In the genomic region with DNA sequence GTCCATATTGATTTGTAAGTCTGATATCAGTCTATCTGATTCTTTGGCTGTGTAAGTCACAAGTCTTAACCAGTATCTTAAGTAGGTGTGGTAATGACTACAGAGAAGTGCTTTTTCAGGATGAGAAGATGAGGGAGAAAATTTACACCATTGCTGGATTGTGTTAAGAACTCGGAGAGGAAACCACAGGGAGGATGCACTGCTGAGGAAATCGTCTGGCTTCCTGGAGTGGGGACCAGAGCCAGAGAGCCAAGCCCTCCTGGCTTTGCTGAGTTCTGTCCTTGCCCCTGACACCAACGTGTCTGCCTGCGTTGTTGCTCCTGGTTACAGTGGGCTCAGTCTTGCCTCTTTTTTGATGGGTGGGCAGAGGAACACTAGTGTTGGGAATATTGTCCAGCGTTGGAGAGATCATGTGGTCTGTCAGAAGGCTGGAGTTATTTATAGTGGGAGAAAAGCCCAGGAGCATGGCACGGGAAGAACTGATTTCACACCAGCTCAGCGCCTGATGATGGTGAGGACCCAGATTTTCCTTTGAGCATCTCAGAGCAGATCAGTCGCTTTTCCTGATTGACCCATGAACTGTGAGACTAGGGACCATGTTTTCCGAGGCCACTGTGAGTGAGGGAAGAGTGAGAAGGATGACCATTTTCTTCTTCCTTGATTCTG, we compare ENCODE assay signal across 10 cellular contexts. TPM values are rescaled to one million over a fixed set of nuclear protein-coding genes. Genes with fewer than 3 reads are reported as not detected.
DNase-seq lines count a peak whose midpoint lies in the region; ATAC-seq lines count a peak whose summit lies in the region.
"Had no signal": no experiment of that assay in that cellular context is flagged by ENCODE, and none has a peak within 500 bp of the region (broad histone marks: within the 10 kb centered on the region; RNA-seq: fewer than 3 reads in every experiment).

No MANE protein-coding gene starts in this region.

- H3K27me3 Mint-ChIP-seq in T-helper 2 cell treated with Interferon-gamma antibody and Interleukin-4, amounts not matched to agents 5 μg/mL and 100 μg/mL, for 36 hours (ENCODE audit: low read depth), result no peaks in the 10 kb centered on the region
- no peaks in the 10 kb centered on the region for H3K27me3 Mint-ChIP-seq in stimulated activated naive CD8-positive, alpha-beta T cell treated with anti-CD3 and anti-CD28 coated beads, Interleukin-15, amount 100 ng/mL, for 72 hours
- H3K27me3 Mint-ChIP-seq: stimulated activated memory B cell treated with anti-CD40 and anti-IgM and Interleukin-4, amounts not matched to agents 10 μg/mL and 1 μg/mL and 100 μg/mL, for 72 hours had no signal

- no peak overlapping the region for H3K4me3 ChIP-seq in H7 (ENCODE audit: insufficient read depth, low read depth, low read length)
- H3K4me3 ChIP-seq: MG63 had no signal

- no peaks in the 10 kb centered on the region for H3K9me3 Mint-ChIP-seq in T-helper 2 cell treated with Interferon-gamma antibody and Interleukin-4, amounts not matched to agents 5 μg/mL and 100 μg/mL, for 36 hours
- no peaks in the 10 kb centered on the region for H3K9me3 Mint-ChIP-seq in stimulated activated naive CD8-positive, alpha-beta T cell treated with anti-CD3 and anti-CD28 coated beads, Interleukin-15, amount 100 ng/mL, for 72 hours
- H3K9me3 Mint-ChIP-seq: stimulated activated memory B cell treated with anti-CD40 and anti-IgM and Interleukin-4, amounts not matched to agents 10 μg/mL and 1 μg/mL and 100 μg/mL, for 72 hours had no signal

- peaks cover 3% of the 10 kb centered on the region for H3K36me3 ChIP-seq in H7 (replicated peaks; ENCODE audit: control insufficient read depth, insufficient read depth, low read length)

- peak overlapping the region; percentile 35 for H3K27ac ChIP-seq in epithelial cell of prostate

- peaks cover 39% of the 10 kb centered on the region for H3K36me3 Mint-ChIP-seq in T-helper 2 cell treated with Interferon-gamma antibody and Interleukin-4, amounts not matched to agents 5 μg/mL and 100 μg/mL, for 36 hours (ENCODE audit: low read depth)

- peak overlapping the region; percentile 2 for H3K27ac Mint-ChIP-seq in T-helper 2 cell treated with Interferon-gamma antibody and Interleukin-4, amounts not matched to agents 5 μg/mL and 100 μg/mL, for 36 hours
- no peak overlapping the region for H3K27ac Mint-ChIP-seq in stimulated activated naive CD8-positive, alpha-beta T cell treated with anti-CD3 and anti-CD28 coated beads, Interleukin-15, amount 100 ng/mL, for 72 hours

- peaks cover 71% of the 10 kb centered on the region for H3K4me1 Mint-ChIP-seq in T-helper 2 cell treated with Interferon-gamma antibody and Interleukin-4, amounts not matched to agents 5 μg/mL and 100 μg/mL, for 36 hours (ENCODE audit: low read depth)
- H3K4me1 Mint-ChIP-seq in stimulated activated naive CD8-positive, alpha-beta T cell treated with anti-CD3 and anti-CD28 coated beads, Interleukin-15, amount 100 ng/mL, for 72 hours, result peaks cover 87% of the 10 kb centered on the region

- DNase-seq in T-helper 2 cell treated with Interferon-gamma antibody and Interleukin-4, amounts not matched to agents 5 μg/mL and 100 μg/mL, for 36 hours (ENCODE audit: low spot score), result no peak
- no peak for DNase-seq in T-helper 2 cell
- peak; percentile 59 for DNase-seq in SKM-1 treated with dmso at 0.1 percent for 144 hours (lab: John Stamatoyannopoulos, UW; ENCODE audit: unreplicated experiment)
- DNase-seq in epithelial cell of prostate (ENCODE audit: low read depth, low spot score), result no peak
- no peak for DNase-seq in stimulated activated naive CD8-positive, alpha-beta T cell treated with anti-CD3 and anti-CD28 coated beads, Interleukin-15, amount 100 ng/mL, for 72 hours
- no peak for DNase-seq in GOT3 (lab: John Stamatoyannopoulos, UW)
- DNase-seq in H7, result no peak
- DNase-seq: MG63 had no signal

- H3K27me3 ChIP-seq in H7 (ENCODE audit: control insufficient read depth, insufficient read depth, low read length), result no peaks in the 10 kb centered on the region
- H3K27me3 ChIP-seq: MG63 had no signal

- peak overlapping the region; percentile 4 for H3K4me3 Mint-ChIP-seq in T-helper 2 cell treated with Interferon-gamma antibody and Interleukin-4, amounts not matched to agents 5 μg/mL and 100 μg/mL, for 36 hours
- peak overlapping the region; percentile 0 to 5 for H3K4me3 Mint-ChIP-seq in stimulated activated naive CD8-positive, alpha-beta T cell treated with anti-CD3 and anti-CD28 coated beads, Interleukin-15, amount 100 ng/mL, for 72 hours
- H3K4me3 Mint-ChIP-seq: stimulated activated memory B cell treated with anti-CD40 and anti-IgM and Interleukin-4, amounts not matched to agents 10 μg/mL and 1 μg/mL and 100 μg/mL, for 72 hours had no signal

- no peak for ATAC-seq in stimulated activated naive CD8-positive, alpha-beta T cell treated with anti-CD3 and anti-CD28 coated beads, Interleukin-15, amount 100 ng/mL, for 72 hours
- ATAC-seq in GM19035 (IDR thresholded peaks at IDR 0.05; ENCODE audit: unreplicated experiment), result no peak
- ATAC-seq: stimulated activated memory B cell treated with anti-CD40 and anti-IgM and Interleukin-4, amounts not matched to agents 10 μg/mL and 1 μg/mL and 100 μg/mL, for 72 hours had no signal

RNA-seq across cellular contexts. Expression of gene MARK2, which starts 29.6 kb away (rescaled TPM):
- total RNA-seq in H7 (2014; rRNA removed; shearing (Covaris generic)), result 26.5 and 30.2 TPM in 2 replicates

RNA-seq across cellular contexts. Expression of gene RCOR2, which starts 48.4 kb away (rescaled TPM):
- 63.5 and 66.8 TPM in 2 replicates for total RNA-seq in H7 (2014; rRNA removed; shearing (Covaris generic))

RNA-seq across cellular contexts. Expression of gene SPINDOC, which starts 55.3 kb away (rescaled TPM):
- 106 and 107 TPM in 2 replicates for total RNA-seq in H7 (2014; rRNA removed; shearing (Covaris generic))
